In the genomic region with DNA sequence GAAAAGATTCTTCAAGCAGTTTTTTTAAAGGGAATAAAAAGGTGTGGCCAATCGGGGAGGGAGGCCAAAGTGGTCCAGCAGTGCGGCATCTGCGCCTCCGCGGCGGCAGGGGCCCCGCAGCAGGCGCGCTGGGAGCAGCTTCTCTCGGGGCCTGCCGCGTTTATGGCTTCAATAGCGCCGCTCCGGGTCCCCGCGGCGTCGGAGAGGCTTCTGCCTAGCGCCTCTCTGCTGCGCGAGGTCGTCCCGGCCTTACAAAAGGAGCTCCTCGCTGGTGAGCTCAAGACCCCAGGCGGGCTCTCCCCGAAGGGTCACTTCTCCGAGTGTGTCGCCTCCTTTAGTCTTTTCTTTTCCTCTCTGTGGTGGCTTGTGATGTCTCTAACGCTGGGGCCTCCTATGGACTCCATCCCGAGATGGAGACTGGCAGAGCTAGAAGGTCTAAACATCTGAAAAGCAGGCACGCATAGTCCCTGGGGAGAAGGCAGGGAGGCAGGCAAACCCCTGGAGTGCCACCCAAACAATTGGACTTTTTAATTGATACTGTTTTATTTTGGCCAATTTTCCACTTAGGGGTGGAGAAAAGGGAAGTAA, we compare ENCODE assay signal across 7 cellular contexts.
A peak's percentile ranks its signal among the peaks of the same experiment; 100 is the strongest.
DNase-seq lines count a peak whose midpoint lies in the region; ATAC-seq and TF ChIP-seq lines count a peak whose summit lies in the region.

No MANE protein-coding gene starts in this region.

- H3K9me3 Mint-ChIP-seq in H9 = peaks cover 2 to 4% of the 10 kb centered on the region in 2 experiments; a peak in 3 of 5 replicates
- no peaks in the 10 kb centered on the region for H3K9me3 Mint-ChIP-seq in activated T-helper 2 cell treated with anti-CD3 and anti-CD28 coated beads, Interferon-gamma antibody, Interleukin-2, Interleukin-4, amounts not matched to agents 10 μg/mL and 5 μg/mL and 100 μg/mL, durations not matched to agents 14 hours and 24 hours and 36 hours

- no peak overlapping the region for H4K5ac ChIP-seq in H9 (ENCODE audit: insufficient read length, low read depth, low read length)

- H2BK12ac ChIP-seq in H9 (ENCODE audit: insufficient read length, low read depth, low read length) = no peak overlapping the region

- H3T11ph ChIP-seq in H9 (ENCODE audit: low read length) = no peak overlapping the region

- H3K27me3 Mint-ChIP-seq in H9 (ENCODE audit: low read depth) = peaks cover 42% of the 10 kb centered on the region
- H3K27me3 Mint-ChIP-seq in activated T-helper 2 cell treated with anti-CD3 and anti-CD28 coated beads, Interferon-gamma antibody, Interleukin-2, Interleukin-4, amounts not matched to agents 10 μg/mL and 5 μg/mL and 100 μg/mL, durations not matched to agents 14 hours and 24 hours and 36 hours (ENCODE audit: low read depth) = no peaks in the 10 kb centered on the region

- peaks cover 0 to 2% (median under 1%) of the 10 kb centered on the region in 3 experiments; a peak in 4 of 7 replicates for H3K36me3 Mint-ChIP-seq in H9 (ENCODE audit: insufficient read depth in 1 of 3, low read depth in 3 of 3)
- H3K36me3 Mint-ChIP-seq in activated T-helper 2 cell treated with anti-CD3 and anti-CD28 coated beads, Interferon-gamma antibody, Interleukin-2, Interleukin-4, amounts not matched to agents 10 μg/mL and 5 μg/mL and 100 μg/mL, durations not matched to agents 14 hours and 24 hours and 36 hours (ENCODE audit: low read depth) = no peaks in the 10 kb centered on the region

- no peak overlapping the region for H3K23ac ChIP-seq in H9 (ENCODE audit: insufficient read length, low read depth, low read length)

- H3K9me2 ChIP-seq in hepatocyte (replicated peaks; ENCODE audit: insufficient read depth) = no peaks in the 10 kb centered on the region

- H4K20me1 ChIP-seq in H9 (ENCODE audit: control insufficient read depth, insufficient read depth, insufficient read length) = no peaks in the 10 kb centered on the region
- no peaks in the 10 kb centered on the region for H4K20me1 ChIP-seq in hepatocyte (ENCODE audit: insufficient read depth, poor library complexity, severe bottlenecking)

- no peaks in the 10 kb centered on the region for H3K36me3 ChIP-seq in hepatocyte (replicated peaks; ENCODE audit: insufficient read depth, low read depth)

- no peak overlapping the region for H3K14ac ChIP-seq in H9 (ENCODE audit: insufficient read depth, low read length)

- H3K56ac ChIP-seq in H9 (ENCODE audit: insufficient read length, low read depth, low read length) = no peak overlapping the region

- peaks cover 15 to 17% of the 10 kb centered on the region in 2 experiments for H3K4me1 Mint-ChIP-seq in H9
- peaks cover 12% of the 10 kb centered on the region for H3K4me1 Mint-ChIP-seq in activated T-helper 2 cell treated with anti-CD3 and anti-CD28 coated beads, Interferon-gamma antibody, Interleukin-2, Interleukin-4, amounts not matched to agents 10 μg/mL and 5 μg/mL and 100 μg/mL, durations not matched to agents 14 hours and 24 hours and 36 hours (ENCODE audit: low read depth)

- H2BK15ac ChIP-seq in H9 (ENCODE audit: low read depth, low read length) = no peak overlapping the region

- DNase-seq in H9 = peak; percentile 75
- DNase-seq in activated naive CD4-positive, alpha-beta T cell treated with anti-CD3 and anti-CD28 coated beads, Interleukin-2, amount 50 U/mL, for 16 hours = peak; percentile 19
- DNase-seq in hepatocyte (ENCODE audit: low spot score) = peak; percentile 48
- no peak for DNase-seq in sciatic nerve (ENCODE audit: low spot score)
- no peak for DNase-seq in activated T-helper 2 cell treated with anti-CD3 and anti-CD28 coated beads, Interferon-gamma antibody, Interleukin-2, Interleukin-4, amounts not matched to agents 10 μg/mL and 5 μg/mL and 100 μg/mL, durations not matched to agents 14 hours and 24 hours and 36 hours (ENCODE audit: low spot score)
- DNase-seq in SIG-M5 treated with dmso at 0.1 percent for 504 hours (lab: John Stamatoyannopoulos, UW; ENCODE audit: unreplicated experiment) = no peak
- no peak for DNase-seq in HCEC 1CT

- H2BK20ac ChIP-seq in H9 (ENCODE audit: low read depth, low read length, poor library complexity, severe bottlenecking) = no peak overlapping the region

- H3K27ac Mint-ChIP-seq in H9 = no peak overlapping the region
- H3K27ac Mint-ChIP-seq in activated T-helper 2 cell treated with anti-CD3 and anti-CD28 coated beads, Interferon-gamma antibody, Interleukin-2, Interleukin-4, amounts not matched to agents 10 μg/mL and 5 μg/mL and 100 μg/mL, durations not matched to agents 14 hours and 24 hours and 36 hours = no peak overlapping the region

- no peak overlapping the region for H2AFZ ChIP-seq in H9 (ENCODE audit: low read length)
- H2AFZ ChIP-seq in hepatocyte = peak overlapping the region; percentile 22

- H3K4me3 ChIP-seq in hepatocyte = no peak overlapping the region

- no peaks in the 10 kb centered on the region for H3K79me1 ChIP-seq in H9 (ENCODE audit: insufficient read depth, low read depth, low read length, poor library complexity, severe bottlenecking)

- H3K79me2 ChIP-seq in H9 (ENCODE audit: insufficient read depth, low read length) (no peaks in the 10 kb centered on the region), hepatocyte (no peaks in the 10 kb centered on the region)

- H3K27ac ChIP-seq in H9 (ENCODE audit: insufficient read length, low read depth, low read length) (no peak overlapping the region), hepatocyte (no peak overlapping the region)

- no peaks in the 10 kb centered on the region for H3K9me3 ChIP-seq in H9 (ENCODE audit: control insufficient read depth, low read depth, low read length)
- no peaks in the 10 kb centered on the region for H3K9me3 ChIP-seq in hepatocyte (ENCODE audit: low read depth)

- TF ChIP-seq CTCF in H9 (conservative IDR thresholded peaks at IDR 0.05) = no peak
- TF ChIP-seq CTCF in hepatocyte (IDR thresholded peaks at IDR 0.05; ENCODE audit: poor library complexity) = no peak

- H3K23me2 ChIP-seq in H9 (ENCODE audit: insufficient read length, low read depth, low read length, poor library complexity, severe bottlenecking) = no peaks in the 10 kb centered on the region

- peak overlapping the region; percentile 24 for H3K4me2 ChIP-seq in H9 (ENCODE audit: insufficient read depth, insufficient read length, low read length)
- H3K4me2 ChIP-seq in hepatocyte = peak overlapping the region; percentile 75

- H2BK5ac ChIP-seq in H9 (ENCODE audit: insufficient read length, low read length) = no peak overlapping the region

- no peak overlapping the region for H3K4ac ChIP-seq in H9 (ENCODE audit: low read depth, low read length)

- H3K4me3 Mint-ChIP-seq in H9 = peak overlapping the region; percentile 42 to 50; a peak in 4 of 5 replicates
- H3K4me3 Mint-ChIP-seq in activated T-helper 2 cell treated with anti-CD3 and anti-CD28 coated beads, Interferon-gamma antibody, Interleukin-2, Interleukin-4, amounts not matched to agents 10 μg/mL and 5 μg/mL and 100 μg/mL, durations not matched to agents 14 hours and 24 hours and 36 hours (ENCODE audit: low read depth) = no peak overlapping the region

- H3K4me1 ChIP-seq in H9 (ENCODE audit: insufficient read depth, low read length) (no peaks in the 10 kb centered on the region), hepatocyte (ENCODE audit: insufficient read depth) (peaks cover 6% of the 10 kb centered on the region)

- no peak overlapping the region for H2AK5ac ChIP-seq in H9 (ENCODE audit: insufficient read length, low read length)

- H3K27me3 ChIP-seq in H9 (ENCODE audit: insufficient read depth, low read length) (no peaks in the 10 kb centered on the region), hepatocyte (peaks cover 14% of the 10 kb centered on the region)

- WGBS in H9 (ENCODE audit: extremely low coverage, insufficient read length, low lambda C conversion rate) = no CpG with 5 or more reads among the region's 32 CpGs
- 9% methylated on average over 32 of the region's 32 CpGs for WGBS in hepatocyte (ENCODE audit: low lambda C conversion rate, missing lambda C conversion rate)

- H2BK120ac ChIP-seq in H9 (ENCODE audit: low read depth, low read length, poor library complexity, severe bottlenecking) = no peak overlapping the region

- no peak overlapping the region for H4K8ac ChIP-seq in H9 (replicated peaks; ENCODE audit: insufficient read length, low read depth, low read length)

- no peak overlapping the region for H3K9ac ChIP-seq in H9 (ENCODE audit: extremely low read depth, insufficient read length, low read length)

- no peak overlapping the region for H4K91ac ChIP-seq in H9 (ENCODE audit: insufficient read length, low read depth, low read length)

- intact Hi-C loops in sciatic nerve (cut with DNase I) = loop anchor here (5.0 kb wide), 2 partner anchors 309 to 379 kb away; no protein-coding TSS in a partner anchor
- intact Hi-C loops in activated T-helper 2 cell treated with anti-CD3 and anti-CD28 coated beads, Interferon-gamma antibody, Interleukin-2, Interleukin-4, amounts not matched to agents 10 μg/mL and 5 μg/mL and 100 μg/mL, durations not matched to agents 14 hours and 24 hours and 36 hours (cut with micrococcal nuclease) = loop anchor here (10.0 kb wide), 1 partner anchor 937 kb away; no protein-coding TSS in a partner anchor

- H3K18ac ChIP-seq in H9 (ENCODE audit: insufficient read length, low read depth, low read length) = no peak overlapping the region

- peak; percentile 54 for ATAC-seq in sciatic nerve

Comparison
In these comparisons a context has a peak if more than half of its experiments do, and no peak if none do; other contexts are left out.
1. DNase-seq: peak in H9 (single experiment), activated naive CD4-positive, alpha-beta T cell treated with anti-CD3 and anti-CD28 coated beads, Interleukin-2, amount 50 U/mL, for 16 hours (single experiment) and hepatocyte (single experiment); none in sciatic nerve (single experiment), activated T-helper 2 cell treated with anti-CD3 and anti-CD28 coated beads, Interferon-gamma antibody, Interleukin-2, Interleukin-4, amounts not matched to agents 10 μg/mL and 5 μg/mL and 100 μg/mL, durations not matched to agents 14 hours and 24 hours and 36 hours (single experiment), SIG-M5 treated with dmso at 0.1 percent for 504 hours (single experiment) and HCEC 1CT (single experiment).